ENCODE assay signal across 8 cellular contexts in genomic region chr2:112542123-112542973, GRCh38. TPM values are rescaled to one million over a fixed set of nuclear protein-coding genes. Genes with fewer than 3 reads are reported as not detected.
DNase-seq lines count a peak whose midpoint lies in the region; ATAC-seq and TF ChIP-seq lines count a peak whose summit lies in the region.

A gene with protein sequence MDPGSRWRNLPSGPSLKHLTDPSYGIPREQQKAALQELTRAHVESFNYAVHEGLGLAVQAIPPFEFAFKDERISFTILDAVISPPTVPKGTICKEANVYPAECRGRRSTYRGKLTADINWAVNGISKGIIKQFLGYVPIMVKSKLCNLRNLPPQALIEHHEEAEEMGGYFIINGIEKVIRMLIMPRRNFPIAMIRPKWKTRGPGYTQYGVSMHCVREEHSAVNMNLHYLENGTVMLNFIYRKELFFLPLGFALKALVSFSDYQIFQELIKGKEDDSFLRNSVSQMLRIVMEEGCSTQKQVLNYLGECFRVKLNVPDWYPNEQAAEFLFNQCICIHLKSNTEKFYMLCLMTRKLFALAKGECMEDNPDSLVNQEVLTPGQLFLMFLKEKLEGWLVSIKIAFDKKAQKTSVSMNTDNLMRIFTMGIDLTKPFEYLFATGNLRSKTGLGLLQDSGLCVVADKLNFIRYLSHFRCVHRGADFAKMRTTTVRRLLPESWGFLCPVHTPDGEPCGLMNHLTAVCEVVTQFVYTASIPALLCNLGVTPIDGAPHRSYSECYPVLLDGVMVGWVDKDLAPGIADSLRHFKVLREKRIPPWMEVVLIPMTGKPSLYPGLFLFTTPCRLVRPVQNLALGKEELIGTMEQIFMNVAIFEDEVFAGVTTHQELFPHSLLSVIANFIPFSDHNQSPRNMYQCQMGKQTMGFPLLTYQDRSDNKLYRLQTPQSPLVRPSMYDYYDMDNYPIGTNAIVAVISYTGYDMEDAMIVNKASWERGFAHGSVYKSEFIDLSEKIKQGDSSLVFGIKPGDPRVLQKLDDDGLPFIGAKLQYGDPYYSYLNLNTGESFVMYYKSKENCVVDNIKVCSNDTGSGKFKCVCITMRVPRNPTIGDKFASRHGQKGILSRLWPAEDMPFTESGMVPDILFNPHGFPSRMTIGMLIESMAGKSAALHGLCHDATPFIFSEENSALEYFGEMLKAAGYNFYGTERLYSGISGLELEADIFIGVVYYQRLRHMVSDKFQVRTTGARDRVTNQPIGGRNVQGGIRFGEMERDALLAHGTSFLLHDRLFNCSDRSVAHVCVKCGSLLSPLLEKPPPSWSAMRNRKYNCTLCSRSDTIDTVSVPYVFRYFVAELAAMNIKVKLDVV (plus strand): TSS chr2:112542465. CDS start chr2:112542495, 30 bp downstream.

- H3K9ac ChIP-seq in HUES6 (ENCODE audit: low read length) (peak within 1 kb of the TSS; percentile 93), OCI-LY3 (ENCODE audit: low read length) (peak within 1 kb of the TSS; percentile 91)

- H3K79me2 ChIP-seq in OCI-LY3 (ENCODE audit: low read length): peaks cover 62% of the 10 kb centered on the region

- peak; percentile 64 for TF ChIP-seq POLR2A in erythroblast (IDR thresholded peaks at IDR 0.05; ENCODE audit: low read length)

- H2AFZ ChIP-seq in OCI-LY3 (ENCODE audit: low read depth, low read length): peak within 1 kb of the TSS; percentile 89

- peaks cover 10% of the 10 kb centered on the region for H4K20me1 ChIP-seq in OCI-LY3 (ENCODE audit: insufficient read depth, low read length)

- H3K27me3 ChIP-seq in HUES6 (ENCODE audit: control insufficient read depth, insufficient read depth, low read length): no peaks in the 10 kb centered on the region
- H3K27me3 ChIP-seq in OCI-LY3 (ENCODE audit: low read depth, low read length): no peaks in the 10 kb centered on the region

- peak within 1 kb of the TSS; percentile 97 for H3K27ac ChIP-seq in HUES6 (ENCODE audit: low read depth, low read length)
- peak within 1 kb of the TSS; percentile 72 for H3K27ac ChIP-seq in OCI-LY3 (ENCODE audit: low read length)

- DNase-seq in DMS114 treated with DMSO at 0.1 percent for 48 hours (lab: John Stamatoyannopoulos, UW; ENCODE audit: unreplicated experiment) (peak; percentile 55), activated T-cell treated with anti-CD3 and anti-CD28 coated beads for 4 hours (peak; percentile 68), erythroblast (lab: John Stamatoyannopoulos, UW) (peak; percentile 87), mucosa of gallbladder (ENCODE audit: low spot score) (peak; percentile 86)
- peak; percentile 54 to 57 for DNase-seq in stimulated activated CD8-positive, alpha-beta memory T cell treated with anti-CD3 and anti-CD28 coated beads, Interleukin-4, amount 100 ng/mL, for 4 hours (ENCODE audit: low read depth in 2 of 2, low spot score in 1 of 2)

- TF ChIP-seq CTCF in OCI-LY3 (IDR thresholded peaks at IDR 0.05; ENCODE audit: low read depth, low read length): no peak

- H3K9me3 ChIP-seq in HUES6 (ENCODE audit: control insufficient read depth, insufficient read depth, low read depth, low read length) (no peaks in the 10 kb centered on the region), OCI-LY3 (ENCODE audit: insufficient read depth, low read length) (no peaks in the 10 kb centered on the region)

- ATAC-seq in GM21515 (IDR thresholded peaks at IDR 0.05; ENCODE audit: unreplicated experiment): peak; percentile 81

- peak within 1 kb of the TSS; percentile 89 for H3K4me2 ChIP-seq in OCI-LY3 (ENCODE audit: low read length)

- H3K4me1 ChIP-seq in HUES6 (ENCODE audit: control insufficient read depth, insufficient read depth, low read length): no peaks in the 10 kb centered on the region
- peaks cover 23% of the 10 kb centered on the region for H3K4me1 ChIP-seq in OCI-LY3 (ENCODE audit: low read length)

- H3K36me3 ChIP-seq in HUES6 (ENCODE audit: control insufficient read depth, insufficient read depth, low read length) (peaks cover 13% of the 10 kb centered on the region), OCI-LY3 (replicated peaks; ENCODE audit: low read depth, low read length) (peaks cover 11% of the 10 kb centered on the region)

- peak within 1 kb of the TSS; percentile 94 for H3K4me3 ChIP-seq in HUES6 (ENCODE audit: low read depth, low read length)
- peak within 1 kb of the TSS; percentile 88 for H3K4me3 ChIP-seq in OCI-LY3 (ENCODE audit: low read length)

RNA-seq across cellular contexts. Expression of the gene that starts here (rescaled TPM):
- 13.8 TPM for total RNA-seq in mucosa of gallbladder

Comparison
In these comparisons a context has a peak if more than half of its experiments do, and no peak if none do; other contexts are left out.
1. Peak in every context shown above with its lines: DNase-seq, ATAC-seq, H3K4me3 ChIP-seq and H3K27ac ChIP-seq.